ENCODE assay signal across 25 cellular contexts in genomic region chr4:5755679-5756078, GRCh38. TPM values are rescaled to one million over a fixed set of nuclear protein-coding genes. Genes with fewer than 3 reads are reported as not detected.
"Had no signal": no experiment of that assay in that cellular context is flagged by ENCODE, and none has a peak within 500 bp of the region (broad histone marks: within the 10 kb centered on the region; RNA-seq: fewer than 3 reads in every experiment).

No MANE protein-coding gene starts in this region.

- H3K9me3 Mint-ChIP-seq: activated B cell treated with CpG ODN at 0.5 μM for 24 hours; activated naive CD8-positive, alpha-beta T cell treated with anti-CD3 and anti-CD28 coated beads for 36 hours; stimulated activated naive B cell treated with anti-CD40 and anti-IgM and Interleukin-4, amounts not matched to agents 10 μg/mL and 1 μg/mL and 100 μg/mL, for 72 hours had no signal

- H3K36me3 Mint-ChIP-seq: activated naive CD8-positive, alpha-beta T cell treated with anti-CD3 and anti-CD28 coated beads for 36 hours; stimulated activated naive B cell treated with anti-CD40 and anti-IgM and Interleukin-4, amounts not matched to agents 10 μg/mL and 1 μg/mL and 100 μg/mL, for 72 hours had no signal

- H3K4me1 ChIP-seq: adrenal gland, ascending aorta, left ventricle myocardium inferior, sigmoid colon, stomach, thyroid gland had no signal

- H3K4me2 ChIP-seq: smooth muscle cell had no signal

- H3K27me3 Mint-ChIP-seq: activated B cell treated with CpG ODN at 0.5 μM for 24 hours; activated naive CD8-positive, alpha-beta T cell treated with anti-CD3 and anti-CD28 coated beads for 36 hours; progenitor cell of endocrine pancreas; stimulated activated naive B cell treated with anti-CD40 and anti-IgM and Interleukin-4, amounts not matched to agents 10 μg/mL and 1 μg/mL and 100 μg/mL, for 72 hours had no signal

- H3K4me3 Mint-ChIP-seq: activated B cell treated with CpG ODN at 0.5 μM for 24 hours; activated CD8-positive, alpha-beta T cell treated with anti-CD3 and anti-CD28 coated beads, Interleukin-2, amount 10 ng/mL, durations not matched to agents 7 days and 5 days; activated naive CD4-positive, alpha-beta T cell treated with anti-CD3 and anti-CD28 coated beads for 36 hours; activated naive CD8-positive, alpha-beta T cell treated with anti-CD3 and anti-CD28 coated beads for 36 hours; nephron; stimulated activated naive B cell treated with anti-CD40 and anti-IgM and Interleukin-4, amounts not matched to agents 10 μg/mL and 1 μg/mL and 100 μg/mL, for 72 hours; T-helper 2 cell treated with Interferon-gamma antibody and Interleukin-4, amounts not matched to agents 5 μg/mL and 100 μg/mL, for 36 hours had no signal

- H3K9me3 ChIP-seq: adrenal gland, ascending aorta, left ventricle myocardium inferior, neutrophil, sigmoid colon, stomach, thyroid gland had no signal

- H3K36me3 ChIP-seq: neutrophil had no signal

- H3K4me1 Mint-ChIP-seq: activated B cell treated with CpG ODN at 0.5 μM for 24 hours; stimulated activated naive B cell treated with anti-CD40 and anti-IgM and Interleukin-4, amounts not matched to agents 10 μg/mL and 1 μg/mL and 100 μg/mL, for 72 hours had no signal

- H3K27me3 ChIP-seq: adrenal gland, ascending aorta, brain microvascular endothelial cell, neutrophil, sigmoid colon, stomach, thyroid gland had no signal

- H3K27ac ChIP-seq: adrenal gland, ascending aorta, brain microvascular endothelial cell, dorsolateral prefrontal cortex, left ventricle myocardium inferior, neutrophil, sigmoid colon, stomach, thyroid gland had no signal

- H3K27ac Mint-ChIP-seq: activated B cell treated with CpG ODN at 0.5 μM for 24 hours; activated CD8-positive, alpha-beta T cell treated with anti-CD3 and anti-CD28 coated beads, Interleukin-2, amount 10 ng/mL, durations not matched to agents 7 days and 5 days; activated naive CD4-positive, alpha-beta T cell treated with anti-CD3 and anti-CD28 coated beads for 36 hours; activated naive CD8-positive, alpha-beta T cell treated with anti-CD3 and anti-CD28 coated beads for 36 hours; nephron; progenitor cell of endocrine pancreas; stimulated activated naive B cell treated with anti-CD40 and anti-IgM and Interleukin-4, amounts not matched to agents 10 μg/mL and 1 μg/mL and 100 μg/mL, for 72 hours; T-helper 2 cell treated with Interferon-gamma antibody and Interleukin-4, amounts not matched to agents 5 μg/mL and 100 μg/mL, for 36 hours had no signal

- H3K4me3 ChIP-seq: adrenal gland, ascending aorta, dorsolateral prefrontal cortex, left ventricle myocardium inferior, sigmoid colon, smooth muscle cell, stomach, thyroid gland had no signal

- ATAC-seq: activated CD8-positive, alpha-beta T cell treated with anti-CD3 and anti-CD28 coated beads, Interleukin-2, amount 10 ng/mL, durations not matched to agents 7 days and 5 days; stimulated activated naive B cell treated with anti-CD40 and anti-IgM and Interleukin-4, amounts not matched to agents 10 μg/mL and 1 μg/mL and 100 μg/mL, for 72 hours had no signal

- DNase-seq: activated B cell treated with CpG ODN at 0.5 μM for 24 hours; activated CD8-positive, alpha-beta T cell treated with anti-CD3 and anti-CD28 coated beads, Interleukin-2, amount 10 ng/mL, durations not matched to agents 7 days and 5 days; activated effector memory CD4-positive, alpha-beta T cell treated with Interleukin-2 at 50 U/mL for 16 hours; activated naive CD4-positive, alpha-beta T cell treated with anti-CD3 and anti-CD28 coated beads for 36 hours; activated naive CD8-positive, alpha-beta T cell treated with anti-CD3 and anti-CD28 coated beads for 36 hours; adrenal gland; brain microvascular endothelial cell; central memory CD4-positive, alpha-beta T cell; dorsolateral prefrontal cortex; effector memory CD4-positive, alpha-beta T cell; left ventricle myocardium inferior; sigmoid colon; stimulated activated CD4-positive, alpha-beta T cell treated with anti-CD3 and anti-CD28 coated beads, Interleukin-1b, Interleukin-23, amount 100 ng/mL, for 48 hours; stimulated activated CD4-positive, alpha-beta T cell treated with anti-CD3 and anti-CD28 coated beads, Interleukin-4, amount 100 ng/mL, for 4 hours; stimulated activated CD8-positive, alpha-beta memory T cell treated with anti-CD3 and anti-CD28 coated beads, Interleukin-4, amount 100 ng/mL, for 48 hours; stimulated activated naive B cell treated with anti-CD40 and anti-IgM and Interleukin-4, amounts not matched to agents 10 μg/mL and 1 μg/mL and 100 μg/mL, for 72 hours; stomach; T-helper 1 cell; thyroid gland had no signal

RNA-seq across cellular contexts. Expression of gene EVC2, which starts 47.3 kb away (rescaled TPM):
- total RNA-seq: activated naive CD4-positive, alpha-beta T cell treated with anti-CD3 and anti-CD28 coated beads for 36 hours had no signal
